Comparison of ENCODE assay signal across 25 cellular contexts in the genomic region with DNA sequence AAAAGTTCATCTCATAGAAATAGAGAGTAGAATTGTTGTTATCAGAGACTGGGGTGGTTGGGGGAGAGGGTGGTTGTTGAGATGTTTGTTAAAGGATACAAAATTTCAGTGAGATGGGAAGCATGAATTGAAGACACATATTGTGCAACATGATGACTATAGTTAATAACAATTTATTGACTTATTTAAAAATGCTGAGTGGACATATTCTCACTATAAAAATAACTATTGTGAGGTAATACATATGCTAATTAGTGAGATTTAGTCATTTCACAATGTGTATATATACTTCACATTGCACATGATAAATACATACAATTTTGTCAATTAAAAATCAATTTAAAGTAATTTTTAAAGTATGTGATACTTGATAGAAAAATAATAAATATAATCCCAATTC.
DNase-seq lines count a peak whose midpoint lies in the region; ATAC-seq, FAIRE-seq and TF ChIP-seq lines count a peak whose summit lies in the region.
"Had no signal": no experiment of that assay in that cellular context is flagged by ENCODE, and none has a peak within 500 bp of the region (broad histone marks: within the 10 kb centered on the region; RNA-seq: fewer than 3 reads in every experiment).

No MANE protein-coding gene starts in this region.

- no peak overlapping the region for H2BK120ac ChIP-seq in IMR-90 (ENCODE audit: low read depth, low read length)
- H2BK120ac ChIP-seq in H1 (replicated peaks; ENCODE audit: low read depth, low read length), result no peak overlapping the region

- H3K4me1 ChIP-seq in HepG2 (ENCODE audit: insufficient read depth, low read length), result no peaks in the 10 kb centered on the region
- H3K4me1 ChIP-seq in right lobe of liver, result no peaks in the 10 kb centered on the region
- no peaks in the 10 kb centered on the region for H3K4me1 ChIP-seq in IMR-90 (ENCODE audit: control insufficient read depth, insufficient read depth, low read length)
- no peaks in the 10 kb centered on the region for H3K4me1 ChIP-seq in H1 (replicated peaks in 1 of 4; ENCODE audit: control insufficient read depth in 3 of 4, insufficient read depth in 4 of 4, low read length in 3 of 4)
- H3K4me1 ChIP-seq in OCI-LY7 (ENCODE audit: insufficient read depth, low read length, poor library complexity, severe bottlenecking), result no peaks in the 10 kb centered on the region
- H3K4me1 ChIP-seq: BE2C, BLaER1 had no signal

- DNase-seq in HepG2 (ENCODE audit: low spot score) (no peak), right lobe of liver (no peak), IMR-90 (no peak), H1 (ENCODE audit: low read depth in 1 of 2, low spot score in 2 of 2) (no peak), OCI-LY7 (ENCODE audit: low spot score) (no peak), T-helper 1 cell (no peak)
- DNase-seq: ACHN; BE2C; C1 segment of cervical spinal cord; CD4-positive, alpha-beta memory T cell; CD4-positive, CD25-positive, alpha-beta regulatory T cell; CD8-positive, alpha-beta memory T cell; COR-L47; DMS 273 treated with DMSO at 0.1 percent for 48 hours; DMS153; DMS53; DMS79; DND-41; EL; GF-D8 had no signal

- H3K9ac ChIP-seq in HepG2 (ENCODE audit: insufficient read depth, low read depth, low read length), result no peak overlapping the region
- H3K9ac ChIP-seq in IMR-90 (ENCODE audit: low read depth, low read length), result no peak overlapping the region
- no peak overlapping the region for H3K9ac ChIP-seq in H1 (replicated peaks in 1 of 4; ENCODE audit: extremely low read depth in 1 of 4, low read depth in 3 of 4, low read length in 3 of 4)
- H3K9ac ChIP-seq: BLaER1 had no signal

- no peaks in the 10 kb centered on the region for H3K9me3 ChIP-seq in HepG2 (ENCODE audit: low read length)
- H3K9me3 ChIP-seq in right lobe of liver, result no peaks in the 10 kb centered on the region
- peaks cover 2% of the 10 kb centered on the region for H3K9me3 ChIP-seq in IMR-90 (ENCODE audit: control insufficient read depth, insufficient read depth, low read length)
- no peaks in the 10 kb centered on the region for H3K9me3 ChIP-seq in H1 (ENCODE audit: insufficient read depth in 2 of 2, low read depth in 1 of 2, low read length in 1 of 2)
- H3K9me3 ChIP-seq in OCI-LY7 (ENCODE audit: low read length), result no peaks in the 10 kb centered on the region
- H3K9me3 ChIP-seq: BE2C, BLaER1 had no signal

- H4K20me1 ChIP-seq in HepG2 (ENCODE audit: insufficient read depth, low read length) (no peaks in the 10 kb centered on the region), IMR-90 (ENCODE audit: insufficient read depth, low read length) (no peaks in the 10 kb centered on the region), H1 (replicated peaks in 1 of 2; ENCODE audit: control insufficient read depth in 1 of 2, insufficient read depth in 2 of 2, low read length in 2 of 2) (no peaks in the 10 kb centered on the region), OCI-LY7 (ENCODE audit: insufficient read depth, low read length) (no peaks in the 10 kb centered on the region)
- H4K20me1 ChIP-seq: BLaER1 had no signal

- in situ Hi-C loops in HepG2 (cut with HindIII; ENCODE audit: extremely low pct_ligation_motif_present, low pct_unique_long_range_greater_than_20kb) (no loop called here), IMR-90 (cut with MboI; ENCODE audit: low sequenced_read_pairs) (no loop called here)

- dilution Hi-C loops in IMR-90 (cut with HindIII; ENCODE audit: low sequenced_read_pairs, unreplicated experiment), result no loop called here

- H3K79me1 ChIP-seq in IMR-90 (ENCODE audit: low read depth in 1 of 2, low read length in 2 of 2) (no peaks in the 10 kb centered on the region), H1 (ENCODE audit: low read depth, low read length) (no peaks in the 10 kb centered on the region)

- H3K4me2 ChIP-seq in HepG2 (ENCODE audit: low read depth, low read length), result no peak overlapping the region
- H3K4me2 ChIP-seq in IMR-90 (ENCODE audit: low read depth, low read length), result no peak overlapping the region
- H3K4me2 ChIP-seq in H1 (ENCODE audit: insufficient read depth in 1 of 2, low read depth in 2 of 2, low read length in 2 of 2), result no peak overlapping the region
- no peak overlapping the region for H3K4me2 ChIP-seq in OCI-LY7 (ENCODE audit: low read length)
- H3K4me2 ChIP-seq: BLaER1 had no signal

- FAIRE-seq in HepG2 (lab: Jason Lieb, UNC) (no peak), H1 (lab: Jason Lieb, UNC) (no peak)
- FAIRE-seq: GM12891, GM19239 had no signal

- H3K27me3 ChIP-seq in HepG2 (ENCODE audit: control insufficient read depth in 1 of 2, insufficient read depth in 2 of 2, low read length in 2 of 2) (no peaks in the 10 kb centered on the region), right lobe of liver (no peaks in the 10 kb centered on the region), IMR-90 (ENCODE audit: control insufficient read depth, insufficient read depth, low read length) (no peaks in the 10 kb centered on the region), H1 (replicated peaks in 1 of 4; ENCODE audit: control insufficient read depth in 3 of 4, extremely low read depth in 1 of 4, insufficient read depth in 3 of 4, low read length in 3 of 4) (no peaks in the 10 kb centered on the region)
- H3K27me3 ChIP-seq: BE2C, BLaER1 had no signal

- H2AFZ ChIP-seq in HepG2 (ENCODE audit: low read length), result no peak overlapping the region
- H2AFZ ChIP-seq in IMR-90 (replicated peaks; ENCODE audit: low read length, poor library complexity), result no peak overlapping the region
- no peak overlapping the region for H2AFZ ChIP-seq in H1 (ENCODE audit: low read length)
- no peak overlapping the region for H2AFZ ChIP-seq in OCI-LY7 (ENCODE audit: low read length)

- no peak for ATAC-seq in HepG2
- no peak for ATAC-seq in right lobe of liver
- no peak for ATAC-seq in IMR-90 (ENCODE audit: low read depth)
- ATAC-seq in GM19023 (IDR thresholded peaks at IDR 0.05; ENCODE audit: unreplicated experiment), result no peak

- TF ChIP-seq RAD21 in HepG2 (CRISPR knock-in tag; IDR thresholded peaks at IDR 0.05) (no peak), IMR-90 (IDR thresholded peaks at IDR 0.05; ENCODE audit: low read length) (no peak), H1 (IDR thresholded peaks at IDR 0.05 in 1 of 2, conservative IDR thresholded peaks at IDR 0.05 in 1 of 2; ENCODE audit: low read depth in 2 of 2, low read length in 2 of 2) (no peak)

- H3K9me1 ChIP-seq in IMR-90 (ENCODE audit: insufficient read depth, low read length), result no peaks in the 10 kb centered on the region

- H3K79me2 ChIP-seq in HepG2 (ENCODE audit: insufficient read depth, low read length) (no peaks in the 10 kb centered on the region), H1 (ENCODE audit: control insufficient read depth in 1 of 2, insufficient read depth in 2 of 2, low read length in 2 of 2) (no peaks in the 10 kb centered on the region), OCI-LY7 (ENCODE audit: insufficient read depth, low read depth, low read length) (no peaks in the 10 kb centered on the region)

- H3K36me3 ChIP-seq in HepG2 (replicated peaks in 1 of 2; ENCODE audit: control insufficient read depth in 1 of 2, insufficient read depth in 2 of 2, low read length in 2 of 2) (no peaks in the 10 kb centered on the region), right lobe of liver (no peaks in the 10 kb centered on the region), IMR-90 (ENCODE audit: control insufficient read depth, insufficient read depth, low read length) (no peaks in the 10 kb centered on the region), H1 (ENCODE audit: control insufficient read depth in 2 of 4, insufficient read depth in 4 of 4, low read length in 3 of 4) (no peaks in the 10 kb centered on the region), OCI-LY7 (ENCODE audit: insufficient read depth, low read length) (no peaks in the 10 kb centered on the region)
- H3K36me3 ChIP-seq: BE2C, BLaER1 had no signal

- no peak overlapping the region for H2BK15ac ChIP-seq in IMR-90 (ENCODE audit: low read depth, low read length)
- no peak overlapping the region for H2BK15ac ChIP-seq in H1 (ENCODE audit: low read length)

- TF ChIP-seq EP300 in HepG2 (IDR thresholded peaks at IDR 0.05; ENCODE audit: low read depth in 2 of 2, low read length in 2 of 2) (no peak), HepG2 (CRISPR knock-in tag; IDR thresholded peaks at IDR 0.05; ENCODE audit: borderline replicate concordance) (no peak), H1 (IDR thresholded peaks at IDR 0.05; ENCODE audit: borderline replicate concordance in 1 of 2, low read depth in 2 of 2, low read length in 2 of 2) (no peak)

- no peaks in the 10 kb centered on the region for H3K9me2 ChIP-seq in OCI-LY7 (ENCODE audit: insufficient read depth, low read length)

- CTCF ChIA-PET in HepG2 (lab: Yijun Ruan, JAX; ENCODE audit: low intra/inter-chr PET ratio, low total read pairs), result no interaction called here
- CTCF ChIA-PET in IMR-90 (lab: Yijun Ruan, JAX), result no interaction called here
- CTCF ChIA-PET in H1 (lab: Charles Lee; ENCODE audit: partially characterized antibody), result no interaction called here
- CTCF ChIA-PET in OCI-LY7 (lab: Charles Lee; ENCODE audit: unreplicated experiment), result no interaction called here

- no peak overlapping the region for H2AK9ac ChIP-seq in IMR-90 (replicated peaks; ENCODE audit: low read depth, low read length, poor library complexity)

- no peak overlapping the region for H2BK5ac ChIP-seq in IMR-90 (ENCODE audit: low read depth, low read length, poor library complexity, severe bottlenecking)
- H2BK5ac ChIP-seq in H1 (ENCODE audit: low read depth, low read length), result no peak overlapping the region

- H3K23me2 ChIP-seq in H1 (ENCODE audit: low read depth, low read length), result no peaks in the 10 kb centered on the region

- H4K5ac ChIP-seq in IMR-90 (ENCODE audit: low read depth, low read length), result no peak overlapping the region
- H4K5ac ChIP-seq in H1 (ENCODE audit: insufficient read length, low read depth, low read length), result no peak overlapping the region

- H3K4me3 ChIP-seq in HepG2 (replicated peaks in 1 of 3; ENCODE audit: insufficient read depth in 1 of 3, low read depth in 2 of 3, low read length in 3 of 3) (no peak overlapping the region), right lobe of liver (no peak overlapping the region), IMR-90 (ENCODE audit: insufficient read depth, low read depth, low read length) (no peak overlapping the region), H1 (ENCODE audit: extremely low read depth in 1 of 4, insufficient read depth in 2 of 4, low read depth in 3 of 4, low read length in 4 of 4) (no peak overlapping the region), OCI-LY7 (ENCODE audit: low read depth, low read length, poor library complexity, severe bottlenecking) (no peak overlapping the region)
- H3K4me3 ChIP-seq: BLaER1 had no signal

- H4K91ac ChIP-seq in IMR-90 (ENCODE audit: insufficient read depth, low read depth, low read length), result no peak overlapping the region
- no peak overlapping the region for H4K91ac ChIP-seq in H1 (replicated peaks; ENCODE audit: insufficient read length, low read length)

- no peak overlapping the region for H2BK12ac ChIP-seq in H1 (ENCODE audit: low read depth, low read length)

- H3K14ac ChIP-seq in IMR-90 (replicated peaks; ENCODE audit: low read depth, low read length) (no peak overlapping the region), H1 (ENCODE audit: insufficient read length) (no peak overlapping the region)

- H3K18ac ChIP-seq in IMR-90 (ENCODE audit: low read depth, low read length) (no peak overlapping the region), H1 (ENCODE audit: extremely low read depth, low read length) (no peak overlapping the region)

- intact Hi-C loops in HepG2 (cut with micrococcal nuclease; ENCODE audit: unreplicated experiment) (no loop called here), right lobe of liver (cut with DNase I) (no loop called here), IMR-90 (cut with micrococcal nuclease) (no loop called here), OCI-LY7 (cut with micrococcal nuclease; ENCODE audit: unreplicated experiment) (no loop called here)

- H2BK20ac ChIP-seq in IMR-90 (ENCODE audit: low read depth, low read length), result no peak overlapping the region
- no peak overlapping the region for H2BK20ac ChIP-seq in H1 (ENCODE audit: low read length)

- TF ChIP-seq CTCF in HepG2 (CRISPR knock-in tag; IDR thresholded peaks at IDR 0.05) (no peak), right lobe of liver (IDR thresholded peaks at IDR 0.05) (no peak), IMR-90 (conservative IDR thresholded peaks at IDR 0.05; ENCODE audit: low read depth, low read length) (no peak), H1 (IDR thresholded peaks at IDR 0.05; ENCODE audit: control extremely low read depth in 1 of 3, insufficient read depth in 1 of 3, low read depth in 1 of 3, low read length in 3 of 3) (no peak), OCI-LY7 (conservative IDR thresholded peaks at IDR 0.05; ENCODE audit: low read length) (no peak)

- H3K56ac ChIP-seq in IMR-90 (ENCODE audit: extremely low read depth, insufficient read depth, low read length), result no peak overlapping the region
- no peak overlapping the region for H3K56ac ChIP-seq in H1 (replicated peaks; ENCODE audit: insufficient read length, low read depth, low read length)

- H3K4ac ChIP-seq in IMR-90 (ENCODE audit: low read depth, low read length) (no peak overlapping the region), H1 (replicated peaks; ENCODE audit: insufficient read length, low read depth, low read length) (no peak overlapping the region)

- BruUV-seq in HepG2 (replicated peaks; lab: Mats Ljungman, UMichigan), result no TSS peak
- BruUV-seq in IMR-90 (replicated peaks; lab: Mats Ljungman, UMichigan), result no TSS peak
- no TSS peak for BruUV-seq in OCI-LY7 (replicated peaks; lab: Mats Ljungman, UMichigan)

- TF ChIP-seq POLR2A in HepG2 (IDR thresholded peaks at IDR 0.05; ENCODE audit: insufficient read depth in 1 of 2, low read depth in 2 of 2, low read length in 2 of 2) (no peak), right lobe of liver (IDR thresholded peaks at IDR 0.05) (no peak), IMR-90 (IDR thresholded peaks at IDR 0.05; ENCODE audit: low read depth, low read length) (no peak), H1 (IDR thresholded peaks at IDR 0.05; ENCODE audit: control extremely low read depth in 1 of 2, low read depth in 2 of 2, low read length in 2 of 2) (no peak)

- H4K8ac ChIP-seq in IMR-90 (ENCODE audit: low read depth in 2 of 2, low read length in 2 of 2) (no peak overlapping the region), H1 (ENCODE audit: extremely low read depth, insufficient read depth, low read length) (no peak overlapping the region)

- H2AK5ac ChIP-seq in IMR-90 (ENCODE audit: low read depth, low read length), result no peak overlapping the region
- H2AK5ac ChIP-seq in H1 (ENCODE audit: low read depth, low read length), result no peak overlapping the region

- H3K27ac ChIP-seq in HepG2 (ENCODE audit: extremely low read length, insufficient read depth, low read length) (no peak overlapping the region), right lobe of liver (no peak overlapping the region), IMR-90 (ENCODE audit: insufficient read depth, low read length) (no peak overlapping the region), H1 (ENCODE audit: low read depth, low read length) (no peak overlapping the region), OCI-LY7 (ENCODE audit: low read depth, low read length, poor library complexity, severe bottlenecking) (no peak overlapping the region)
- H3K27ac ChIP-seq: 22Rv1, BLaER1 had no signal

- POLR2A ChIA-PET in HepG2 (lab: Yijun Ruan, JAX), result no interaction called here
- POLR2A ChIA-PET in IMR-90 (lab: Charles Lee; ENCODE audit: unreplicated experiment), result no interaction called here
- POLR2A ChIA-PET in H1 (lab: Charles Lee; ENCODE audit: partially characterized antibody), result no interaction called here
- POLR2A ChIA-PET in OCI-LY7 (lab: Charles Lee), result no interaction called here

- no peak overlapping the region for H3K23ac ChIP-seq in IMR-90 (ENCODE audit: low read depth, low read length)
- H3K23ac ChIP-seq in H1 (ENCODE audit: insufficient read length), result no peak overlapping the region
